Comparison of ENCODE assay signal across 9 cellular contexts in the genomic region with DNA sequence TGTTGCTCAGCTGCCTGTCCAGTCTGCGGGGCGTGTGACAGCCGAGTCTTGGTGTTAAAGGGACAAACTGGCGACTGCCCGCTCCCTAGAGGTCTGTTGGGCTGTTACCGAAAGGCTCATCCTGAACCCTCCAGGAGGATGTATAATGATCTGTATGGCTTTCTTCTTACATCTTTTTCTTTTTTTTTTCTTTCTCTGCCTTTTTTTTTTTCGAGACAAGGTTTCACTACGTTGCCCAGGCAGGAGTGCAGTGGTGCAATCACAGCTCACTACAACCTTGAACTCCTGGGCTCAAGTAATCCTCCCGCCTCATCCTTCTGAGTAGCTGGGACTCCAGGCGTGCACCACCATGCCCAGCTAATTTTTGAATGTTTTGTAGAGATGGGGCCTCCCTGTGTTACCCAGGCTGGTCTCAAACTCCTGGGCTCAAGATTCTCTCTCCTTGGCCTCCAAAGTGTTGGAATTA. TPM values are rescaled to one million over a fixed set of nuclear protein-coding genes. Genes with fewer than 3 reads are reported as not detected.
DNase-seq lines count a peak whose midpoint lies in the region; ATAC-seq and TF ChIP-seq lines count a peak whose summit lies in the region.
"Had no signal": no experiment of that assay in that cellular context is flagged by ENCODE, and none has a peak within 500 bp of the region (broad histone marks: within the 10 kb centered on the region; RNA-seq: fewer than 3 reads in every experiment).

No MANE protein-coding gene starts in this region.

- TF ChIP-seq POLR2A in heart left ventricle (IDR thresholded peaks at IDR 0.05), result no peak

- no peaks in the 10 kb centered on the region for H3K27me3 Mint-ChIP-seq in T-helper 2 cell treated with Interferon-gamma antibody and Interleukin-4, amounts not matched to agents 5 μg/mL and 100 μg/mL, for 36 hours (ENCODE audit: low read depth)

- ATAC-seq in HG02759 (IDR thresholded peaks at IDR 0.05; ENCODE audit: unreplicated experiment) (peak; percentile 31), heart left ventricle (peak in 1 of 4 donors; percentile 27), GM18520 (IDR thresholded peaks at IDR 0.05; ENCODE audit: unreplicated experiment) (no peak), GM18868 (IDR thresholded peaks at IDR 0.05; ENCODE audit: unreplicated experiment) (no peak), omental fat pad (ENCODE audit: low FRiP score) (no peak)

- H3K27me3 ChIP-seq in heart left ventricle, result no peaks in the 10 kb centered on the region

- no peak for TF ChIP-seq CTCF in GM10266 (IDR thresholded peaks at IDR 0.05; ENCODE audit: control insufficient read depth, insufficient read depth, low read depth, missing control alignments)
- no peak for TF ChIP-seq CTCF in heart left ventricle (IDR thresholded peaks at IDR 0.05)
- TF ChIP-seq CTCF in omental fat pad (IDR thresholded peaks at IDR 0.05), result no peak

- peak overlapping the region; percentile 68 to 96 (median 92) for H3K4me3 ChIP-seq in heart left ventricle
- peak overlapping the region; percentile 55 to 93 (median 86) for H3K4me3 ChIP-seq in skin epidermis

- peaks cover 0 to 25% (median 15%) of the 10 kb centered on the region in 12 donors for H3K4me1 ChIP-seq in heart left ventricle

- H3K4me3 Mint-ChIP-seq in T-helper 2 cell treated with Interferon-gamma antibody and Interleukin-4, amounts not matched to agents 5 μg/mL and 100 μg/mL, for 36 hours, result peak overlapping the region; percentile 95

- no peaks in the 10 kb centered on the region for H3K9me3 ChIP-seq in heart left ventricle

- WGBS in heart left ventricle, 4 donors, result 12 to 18% (median 16%) methylated on average over 10 of the region's 10 CpGs

- H3K36me3 ChIP-seq in heart left ventricle, result peaks cover 0 to 76% (median 69%) of the 10 kb centered on the region in 9 donors

- H3K27ac Mint-ChIP-seq in T-helper 2 cell treated with Interferon-gamma antibody and Interleukin-4, amounts not matched to agents 5 μg/mL and 100 μg/mL, for 36 hours, result peak overlapping the region; percentile 93

- peak overlapping the region in 11 of 12 donors; percentile 84 to 95 (median 91) for H3K27ac ChIP-seq in heart left ventricle
- H3K27ac ChIP-seq in skin epidermis, result peak overlapping the region; percentile 72 to 97 (median 88)

- peaks cover 7% of the 10 kb centered on the region for H3K4me1 Mint-ChIP-seq in T-helper 2 cell treated with Interferon-gamma antibody and Interleukin-4, amounts not matched to agents 5 μg/mL and 100 μg/mL, for 36 hours (ENCODE audit: low read depth)

- DNase-seq in GM10266 (ENCODE audit: extremely low spot score) (peak; percentile 67), heart left ventricle (no peak), omental fat pad (ENCODE audit: low spot score) (no peak)
- DNase-seq in T-helper 2 cell treated with Interferon-gamma antibody and Interleukin-4, amounts not matched to agents 5 μg/mL and 100 μg/mL, for 36 hours (ENCODE audit: low spot score), result no peak

- peaks cover 41% of the 10 kb centered on the region for H3K36me3 Mint-ChIP-seq in T-helper 2 cell treated with Interferon-gamma antibody and Interleukin-4, amounts not matched to agents 5 μg/mL and 100 μg/mL, for 36 hours (ENCODE audit: low read depth)

- intact Hi-C loops in heart left ventricle (cut with DNase I), result loop anchor here in 2 of 10 donors (10.0 kb wide), 2 partner anchors 76 to 114 kb away; partner anchors contain the start of gene ZNF12 (in 1 of the 2)

- H3K9me3 Mint-ChIP-seq in T-helper 2 cell treated with Interferon-gamma antibody and Interleukin-4, amounts not matched to agents 5 μg/mL and 100 μg/mL, for 36 hours, result no peaks in the 10 kb centered on the region

RNA-seq across cellular contexts. Expression of gene INTS15, which starts 0.9 kb away (rescaled TPM):
- total RNA-seq in heart left ventricle (10 to 100 TPM; 11.7 to 22.7 (median 15.3) TPM), omental fat pad (10 to 100 TPM; 20.2 to 45.1 (median 24.1) TPM)
- polyA plus RNA-seq in heart left ventricle, result 10 to 100 TPM in 1 of 2 donors, 1 to 10 TPM in 1; 7.1 to 15.6 TPM

RNA-seq across cellular contexts. Expression of gene ZDHHC4, which starts 13.4 kb away (rescaled TPM):
- total RNA-seq in heart left ventricle (10 to 100 TPM; 26.2 to 45.5 (median 37.8) TPM), omental fat pad (10 to 100 TPM; 30.6 to 52.3 (median 42.3) TPM)
- polyA plus RNA-seq in heart left ventricle, result 10 to 100 TPM; 32.1 to 48.4 TPM

RNA-seq across cellular contexts. Expression of gene ZNF853, which starts 24.7 kb away (rescaled TPM):
- total RNA-seq in heart left ventricle, result 10 to 100 TPM in 8 of 9 donors, 1 to 10 TPM in 1; 6.6 to 27.8 (median 11.8) TPM
- polyA plus RNA-seq in heart left ventricle, result 1 to 10 TPM; 3.1 to 5.7 TPM
- 1 to 10 TPM; 4.1 to 5.6 (median 4.7) TPM for total RNA-seq in omental fat pad

RNA-seq across cellular contexts. Expression of gene GRID2IP, which starts 39.4 kb away (rescaled TPM):
- under 1 TPM in 3 of 9 donors, not detected in 6; 0.08 to 0.16 (median 0.08) TPM for total RNA-seq in heart left ventricle
- under 1 TPM in 1 of 2 donors, not detected in 1; 0.01 TPM for polyA plus RNA-seq in heart left ventricle
- total RNA-seq in omental fat pad, result not detected
- total RNA-seq: subcutaneous adipose tissue had no signal

RNA-seq across cellular contexts. Expression of gene ZNF316, which starts 46.4 kb away (rescaled TPM):
- total RNA-seq in heart left ventricle (10 to 100 TPM; 11.0 to 22.9 (median 14.5) TPM), omental fat pad (10 to 100 TPM; 14.4 to 27.5 (median 18.8) TPM)
- 10 to 100 TPM; 11.4 to 13.5 TPM for polyA plus RNA-seq in heart left ventricle
